24 cellular contexts compared by ENCODE assay signal in genomic region chr4:172152284-172152683, GRCh38.
A peak's percentile ranks its signal among the peaks of the same experiment; 100 is the strongest.
DNase-seq lines count a peak whose midpoint lies in the region; ATAC-seq, FAIRE-seq and TF ChIP-seq lines count a peak whose summit lies in the region.
"Had no signal": no experiment of that assay in that cellular context is flagged by ENCODE, and none has a peak within 500 bp of the region (broad histone marks: within the 10 kb centered on the region; RNA-seq: fewer than 3 reads in every experiment).

No MANE protein-coding gene starts in this region.

- H3K9me3 ChIP-seq in OCI-LY1 (ENCODE audit: low read length) (no peaks in the 10 kb centered on the region), neuronal stem cell (replicated peaks in 1 of 2; ENCODE audit: control insufficient read depth in 2 of 2, insufficient read depth in 1 of 2, low read depth in 1 of 2, low read length in 2 of 2) (no peaks in the 10 kb centered on the region)
- H3K9me3 ChIP-seq: Peyer's patch had no signal

- H4K8ac ChIP-seq in neuronal stem cell (ENCODE audit: low read depth, low read length), result no peak overlapping the region

- H3K23ac ChIP-seq in neuronal stem cell (ENCODE audit: low read depth, low read length, poor library complexity), result no peak overlapping the region

- H3K4me3 ChIP-seq in OCI-LY1 (ENCODE audit: low read depth, low read length, poor library complexity, severe bottlenecking), result no peak overlapping the region
- H3K4me3 ChIP-seq in neuronal stem cell (ENCODE audit: low read length in 2 of 2), result no peak overlapping the region
- H3K4me3 ChIP-seq: Peyer's patch had no signal

- H3K18ac ChIP-seq in neuronal stem cell (ENCODE audit: low read length), result peak overlapping the region; percentile 19

- WGBS in neuronal stem cell (ENCODE audit: extremely low coverage in 2 of 2, insufficient read length in 2 of 2, insufficient replicate concordance in 1 of 2), 2 donors, result no CpG with 5 or more reads among the region's 3 CpGs

- H2AFZ ChIP-seq in OCI-LY1 (ENCODE audit: low read length), result no peak overlapping the region
- no peak overlapping the region for H2AFZ ChIP-seq in neuronal stem cell (ENCODE audit: low read length)

- H4K20me1 ChIP-seq in OCI-LY1 (ENCODE audit: insufficient read depth, low read length), result no peaks in the 10 kb centered on the region

- H3K36me3 ChIP-seq in OCI-LY1 (ENCODE audit: insufficient read depth, low read length) (no peaks in the 10 kb centered on the region), neuronal stem cell (replicated peaks in 1 of 2; ENCODE audit: control insufficient read depth in 2 of 2, insufficient read depth in 2 of 2, low read length in 2 of 2) (no peaks in the 10 kb centered on the region)
- H3K36me3 ChIP-seq: Peyer's patch had no signal

- no peak for FAIRE-seq in H54 (lab: Jason Lieb, UNC)
- FAIRE-seq: GM18507 had no signal

- DNase-seq in HT1080 (ENCODE audit: low read depth), result peak; percentile 3
- no peak for DNase-seq in neuronal stem cell (ENCODE audit: low spot score)
- no peak for DNase-seq in activated CD4-positive, alpha-beta T cell treated with anti-CD3 and anti-CD28 coated beads for 4 hours
- DNase-seq in H54 (ENCODE audit: insufficient read length, low spot score), result no peak
- DNase-seq in NCI-H1417 (lab: John Stamatoyannopoulos, UW), result no peak
- DNase-seq: CD8-positive, alpha-beta memory T cell; DMS 273 treated with DMSO at 0.1 percent for 48 hours; DMS79; EL; GDM1; NCI-H1105 treated with DMSO at 0.1 percent for 48 hours; NCI-H2029; NCI-H2227 treated with DMSO at 0.1 percent for 48 hours; NCI-H510A; NCI-H69; OCI-M1; Peyer's patch; SHP77 treated with DMSO at 0.1 percent for 48 hours; T-helper 1 cell had no signal

- H3K27me3 ChIP-seq in OCI-LY1 (ENCODE audit: insufficient read depth, low read length) (no peaks in the 10 kb centered on the region), neuronal stem cell (ENCODE audit: control insufficient read depth in 3 of 3, insufficient read depth in 3 of 3, low read depth in 1 of 3, low read length in 3 of 3) (no peaks in the 10 kb centered on the region)
- H3K27me3 ChIP-seq: Peyer's patch had no signal

- no peak overlapping the region for H2BK5ac ChIP-seq in neuronal stem cell (ENCODE audit: low read length)

- no peaks in the 10 kb centered on the region for H3K9me2 ChIP-seq in OCI-LY1 (ENCODE audit: low read depth, low read length)

- H3K9ac ChIP-seq in OCI-LY1 (ENCODE audit: low read length) (no peak overlapping the region), neuronal stem cell (ENCODE audit: low read depth, low read length, poor library complexity) (no peak overlapping the region)
- H3K9ac ChIP-seq: KMS-11 had no signal

- TF ChIP-seq CTCF in OCI-LY1 (IDR thresholded peaks at IDR 0.05; ENCODE audit: low read length), result no peak

- H2AK5ac ChIP-seq in neuronal stem cell (ENCODE audit: low read depth, low read length), result no peak overlapping the region

- H3K27ac ChIP-seq in OCI-LY1 (ENCODE audit: low read depth, low read length, poor library complexity, severe bottlenecking) (no peak overlapping the region), neuronal stem cell (replicated peaks; ENCODE audit: low read length) (no peak overlapping the region)
- H3K27ac ChIP-seq: KMS-11, Peyer's patch had no signal

- no peaks in the 10 kb centered on the region for H3F3A ChIP-seq in OCI-LY1 (ENCODE audit: insufficient read depth, low read length)

- H3K4me2 ChIP-seq in OCI-LY1 (ENCODE audit: low read length) (peak overlapping the region; percentile 25; the same call in 1 of the 2 replicates), neuronal stem cell (ENCODE audit: insufficient read depth, low read length, poor library complexity, severe bottlenecking) (no peak overlapping the region)
- H3K4me2 ChIP-seq: KMS-11 had no signal

- H3K14ac ChIP-seq in neuronal stem cell (ENCODE audit: low read length), result no peak overlapping the region

- no peak overlapping the region for H4K91ac ChIP-seq in neuronal stem cell (ENCODE audit: low read depth, low read length, poor library complexity)

- no peak overlapping the region for H2BK120ac ChIP-seq in neuronal stem cell (ENCODE audit: low read depth, low read length)

- TF ChIP-seq POLR2A in H54 (IDR thresholded peaks at IDR 0.05; ENCODE audit: low read depth, low read length), result no peak

- ATAC-seq in GM18867 (IDR thresholded peaks at IDR 0.05; ENCODE audit: unreplicated experiment), result peak; percentile 56
- ATAC-seq in HG03135 (IDR thresholded peaks at IDR 0.05; ENCODE audit: unreplicated experiment), result no peak

- H2BK15ac ChIP-seq in neuronal stem cell (ENCODE audit: low read length), result no peak overlapping the region

- H3K4me1 ChIP-seq in OCI-LY1 (ENCODE audit: insufficient read depth, low read length, severe bottlenecking) (peaks cover 33% of the 10 kb centered on the region), neuronal stem cell (ENCODE audit: control insufficient read depth in 2 of 2, insufficient read depth in 1 of 2, low read depth in 1 of 2, low read length in 2 of 2) (peaks cover 0 to 4% of the 10 kb centered on the region in 2 donors)
- H3K4me1 ChIP-seq: Peyer's patch had no signal

- no peaks in the 10 kb centered on the region for H3K79me1 ChIP-seq in neuronal stem cell (ENCODE audit: low read depth, low read length)

- H3K4ac ChIP-seq in neuronal stem cell (ENCODE audit: low read length), result no peak overlapping the region

- H3K79me2 ChIP-seq in OCI-LY1 (ENCODE audit: insufficient read depth, low read length), result no peaks in the 10 kb centered on the region

- H2BK12ac ChIP-seq in neuronal stem cell (ENCODE audit: low read length), result no peak overlapping the region
